ENCODE assay signal across 31 cellular contexts in genomic region chr4:76388160-76388908, GRCh38. TPM values are rescaled to one million over a fixed set of nuclear protein-coding genes. Genes with fewer than 3 reads are reported as not detected.
DNase-seq lines count a peak whose midpoint lies in the region; ATAC-seq and TF ChIP-seq lines count a peak whose summit lies in the region.
"Had no signal": no experiment of that assay in that cellular context is flagged by ENCODE, and none has a peak within 500 bp of the region (broad histone marks: within the 10 kb centered on the region; RNA-seq: fewer than 3 reads in every experiment).

No MANE protein-coding gene starts in this region.

- TF ChIP-seq CTCF in H9 (conservative IDR thresholded peaks at IDR 0.05) (no peak), foreskin keratinocyte (conservative IDR thresholded peaks at IDR 0.05) (no peak)

- no peak overlapping the region for H2BK15ac ChIP-seq in H9 (ENCODE audit: low read depth, low read length)

- H3K27me3 Mint-ChIP-seq in H9 (ENCODE audit: low read depth), result no peaks in the 10 kb centered on the region

- no peaks in the 10 kb centered on the region for H4K20me1 ChIP-seq in H9 (ENCODE audit: control insufficient read depth, insufficient read depth, insufficient read length)

- no peak overlapping the region for H3K4ac ChIP-seq in H9 (ENCODE audit: low read depth, low read length)
- peak overlapping the region; percentile 40 for H3K4ac ChIP-seq in trophoblast cell (ENCODE audit: low read depth, low read length)

- H2BK12ac ChIP-seq in H9 (ENCODE audit: insufficient read length, low read depth, low read length) (peak overlapping the region; percentile 51), trophoblast cell (ENCODE audit: low read length) (peak overlapping the region; percentile 72)

- no peak overlapping the region for H2BK120ac ChIP-seq in H9 (ENCODE audit: low read depth, low read length, poor library complexity, severe bottlenecking)
- H2BK120ac ChIP-seq in trophoblast cell (ENCODE audit: insufficient read depth, low read length, poor library complexity), result peak overlapping the region; percentile 98

- H2AK5ac ChIP-seq in H9 (ENCODE audit: insufficient read length, low read length) (no peak overlapping the region), trophoblast cell (ENCODE audit: low read length) (peak overlapping the region; percentile 32)

- H3K9me3 Mint-ChIP-seq in H9, result peaks cover 6 to 8% of the 10 kb centered on the region in 2 experiments; a peak in 4 of 5 replicates

- no peak overlapping the region for H3K18ac ChIP-seq in H9 (ENCODE audit: insufficient read length, low read depth, low read length)
- H3K18ac ChIP-seq in trophoblast cell (ENCODE audit: low read length), result peak overlapping the region; percentile 80

- H3K4me3 Mint-ChIP-seq in H9, result no peak overlapping the region
- H3K4me3 Mint-ChIP-seq: activated naive CD4-positive, alpha-beta T cell treated with anti-CD3 and anti-CD28 coated beads, Interleukin-2, amount 10 ng/mL, durations not matched to agents 7 days and 5 days; activated T-cell treated with anti-CD3 and anti-CD28 coated beads, Interleukin-2, amount 50 U/mL, for 72 hours; CD4-positive, CD25-positive, alpha-beta regulatory T cell; immature natural killer cell; stimulated activated memory B cell treated with anti-CD40 and anti-IgM and Interleukin-4, amounts not matched to agents 10 μg/mL and 1 μg/mL and 100 μg/mL, for 72 hours had no signal

- no peak for DNase-seq in H9
- DNase-seq in amniotic epithelial cell (ENCODE audit: low read depth), result peak; percentile 27
- DNase-seq in foreskin keratinocyte, result peak; percentile 96 to 98
- DNase-seq in trophoblast cell, result peak; percentile 61 to 75
- DNase-seq in NCI-H1436 treated with DMSO at 0.1 percent for 48 hours (lab: John Stamatoyannopoulos, UW), result no peak
- no peak for DNase-seq in activated T-cell treated with anti-CD3 and anti-CD28 coated beads for 4 hours
- DNase-seq in dedifferentiated amniotic fluid mesenchymal stem cell (ENCODE audit: extremely low spot score), result no peak
- DNase-seq in SW480 (ENCODE audit: low spot score), result no peak
- DNase-seq: activated CD8-positive, alpha-beta memory T cell treated with anti-CD3 and anti-CD28 coated beads for 24 hours; activated naive CD4-positive, alpha-beta T cell treated with anti-CD3 and anti-CD28 coated beads, Interleukin-2, amount 10 ng/mL, durations not matched to agents 7 days and 5 days; activated T-cell treated with anti-CD3 and anti-CD28 coated beads, Interleukin-2, amount 50 U/mL, for 72 hours; aorta; CD4-positive, CD25-positive, alpha-beta regulatory T cell; DMS153; effector memory CD4-positive, alpha-beta T cell; GM23248; heart right ventricle; immature natural killer cell; Karpas-422; lower lobe of right lung; NCI-H1092 treated with DMSO at 0.1 percent for 48 hours; NCI-H2081 treated with DMSO at 0.1 percent for 48 hours; NCI-H510A; NK-92 treated with Interleukin-12 subunit alpha and Interleukin-12 subunit beta, amount 100 ng/mL, for 24 hours; occipital lobe; sigmoid colon; T1000 had no signal

- H3K4me1 ChIP-seq in H9 (ENCODE audit: insufficient read depth, low read length) (peaks cover 3% of the 10 kb centered on the region; the same call in 1 of the 2 replicates), foreskin keratinocyte (peaks cover 16% of the 10 kb centered on the region), trophoblast cell (ENCODE audit: control insufficient read depth in 1 of 2, insufficient read depth in 2 of 2, low read length in 2 of 2) (peaks cover 3 to 6% of the 10 kb centered on the region in 2 experiments)
- H3K4me1 ChIP-seq: heart right ventricle, lower lobe of right lung, sigmoid colon had no signal

- no peaks in the 10 kb centered on the region for H3K79me2 ChIP-seq in H9 (ENCODE audit: insufficient read depth, low read length)
- no peaks in the 10 kb centered on the region for H3K79me2 ChIP-seq in trophoblast cell (ENCODE audit: control insufficient read depth, insufficient read depth, low read length, poor library complexity)

- H3K4me3 ChIP-seq in trophoblast cell (ENCODE audit: low read depth, low read length), result no peak overlapping the region
- H3K4me3 ChIP-seq: GM23248, heart right ventricle, lower lobe of right lung, sigmoid colon, thoracic aorta had no signal

- no peak overlapping the region for H4K5ac ChIP-seq in H9 (ENCODE audit: insufficient read length, low read depth, low read length)

- H4K8ac ChIP-seq in H9 (replicated peaks; ENCODE audit: insufficient read length, low read depth, low read length), result no peak overlapping the region
- peak overlapping the region; percentile 76 for H4K8ac ChIP-seq in trophoblast cell (ENCODE audit: low read depth, low read length)

- H3K79me1 ChIP-seq in H9 (ENCODE audit: insufficient read depth, low read depth, low read length, poor library complexity, severe bottlenecking) (no peaks in the 10 kb centered on the region), trophoblast cell (ENCODE audit: low read length) (peaks cover 12% of the 10 kb centered on the region)

- H3K14ac ChIP-seq in H9 (ENCODE audit: insufficient read depth, low read length) (no peak overlapping the region), trophoblast cell (ENCODE audit: low read length) (peak overlapping the region; percentile 91)

- H3K27me3 ChIP-seq in H9 (ENCODE audit: insufficient read depth, low read length), result no peaks in the 10 kb centered on the region
- H3K27me3 ChIP-seq in foreskin keratinocyte, result peaks cover 21% of the 10 kb centered on the region
- H3K27me3 ChIP-seq in trophoblast cell (ENCODE audit: insufficient read depth, low read length), result no peaks in the 10 kb centered on the region
- H3K27me3 ChIP-seq: heart right ventricle, sigmoid colon had no signal

- no peak overlapping the region for H3T11ph ChIP-seq in H9 (ENCODE audit: low read length)

- H3K27ac ChIP-seq in H9 (ENCODE audit: insufficient read length, low read depth, low read length), result no peak overlapping the region
- H3K27ac ChIP-seq in foreskin keratinocyte, result no peak overlapping the region
- H3K27ac ChIP-seq in trophoblast cell (ENCODE audit: low read depth, low read length), result peak overlapping the region; percentile 73
- H3K27ac ChIP-seq: GM23248, heart right ventricle, lower lobe of right lung, sigmoid colon, thoracic aorta had no signal

- H2BK5ac ChIP-seq in H9 (ENCODE audit: insufficient read length, low read length), result no peak overlapping the region
- H2BK5ac ChIP-seq in trophoblast cell (ENCODE audit: low read depth, low read length, poor library complexity), result peak overlapping the region; percentile 89

- H3K9ac ChIP-seq in H9 (ENCODE audit: extremely low read depth, insufficient read length, low read length), result no peak overlapping the region
- no peak overlapping the region for H3K9ac ChIP-seq in trophoblast cell (ENCODE audit: low read length)
- H3K9ac ChIP-seq: GM23248 had no signal

- H2AFZ ChIP-seq in H9 (ENCODE audit: low read length) (no peak overlapping the region), trophoblast cell (ENCODE audit: insufficient read depth, low read length, poor library complexity) (peak overlapping the region; percentile 12)
- H2AFZ ChIP-seq: GM23248 had no signal

- WGBS in H9 (ENCODE audit: extremely low coverage, insufficient read length, low lambda C conversion rate), result no CpG with 5 or more reads among the region's 3 CpGs
- no CpG with 5 or more reads among the region's 3 CpGs for WGBS in trophoblast cell (ENCODE audit: extremely low coverage, insufficient coverage, insufficient read length)

- peaks cover 25 to 32% of the 10 kb centered on the region in 2 experiments for H3K4me1 Mint-ChIP-seq in H9
- H3K4me1 Mint-ChIP-seq: activated naive CD4-positive, alpha-beta T cell treated with anti-CD3 and anti-CD28 coated beads, Interleukin-2, amount 10 ng/mL, durations not matched to agents 7 days and 5 days; immature natural killer cell; stimulated activated memory B cell treated with anti-CD40 and anti-IgM and Interleukin-4, amounts not matched to agents 10 μg/mL and 1 μg/mL and 100 μg/mL, for 72 hours had no signal

- peak overlapping the region; percentile 23 for H4K12ac ChIP-seq in trophoblast cell (ENCODE audit: low read depth, low read length)

- H3K9me3 ChIP-seq in H9 (ENCODE audit: control insufficient read depth, low read depth, low read length) (no peaks in the 10 kb centered on the region), trophoblast cell (ENCODE audit: insufficient read depth, low read depth, low read length) (no peaks in the 10 kb centered on the region)
- H3K9me3 ChIP-seq: lower lobe of right lung, thoracic aorta had no signal

- no peaks in the 10 kb centered on the region for H3K36me3 ChIP-seq in trophoblast cell (ENCODE audit: control insufficient read depth in 1 of 2, insufficient read depth in 2 of 2, low read length in 2 of 2)
- H3K36me3 ChIP-seq: heart right ventricle, lower lobe of right lung, sigmoid colon, thoracic aorta had no signal

- no peak overlapping the region for H3K27ac Mint-ChIP-seq in H9
- H3K27ac Mint-ChIP-seq: activated naive CD4-positive, alpha-beta T cell treated with anti-CD3 and anti-CD28 coated beads, Interleukin-2, amount 10 ng/mL, durations not matched to agents 7 days and 5 days; activated T-cell treated with anti-CD3 and anti-CD28 coated beads, Interleukin-2, amount 50 U/mL, for 72 hours; CD4-positive, CD25-positive, alpha-beta regulatory T cell; immature natural killer cell; stimulated activated memory B cell treated with anti-CD40 and anti-IgM and Interleukin-4, amounts not matched to agents 10 μg/mL and 1 μg/mL and 100 μg/mL, for 72 hours had no signal

- ATAC-seq in foreskin keratinocyte, result peak; percentile 95
- ATAC-seq: activated T-cell treated with anti-CD3 and anti-CD28 coated beads, Interleukin-2, amount 50 U/mL, for 72 hours; heart right ventricle; lower lobe of right lung; Panc1; stimulated activated memory B cell treated with anti-CD40 and anti-IgM and Interleukin-4, amounts not matched to agents 10 μg/mL and 1 μg/mL and 100 μg/mL, for 72 hours had no signal

- no peak overlapping the region for H3K4me2 ChIP-seq in H9 (ENCODE audit: insufficient read depth, insufficient read length, low read length)
- H3K4me2 ChIP-seq in trophoblast cell (ENCODE audit: low read length), result no peak overlapping the region

- no peak overlapping the region for H3K56ac ChIP-seq in H9 (ENCODE audit: insufficient read length, low read depth, low read length)

- H4K91ac ChIP-seq in H9 (ENCODE audit: insufficient read length, low read depth, low read length), result no peak overlapping the region
- H4K91ac ChIP-seq in trophoblast cell (ENCODE audit: low read depth, low read length), result peak overlapping the region; percentile 96

- no peak overlapping the region for H3K23ac ChIP-seq in H9 (ENCODE audit: insufficient read length, low read depth, low read length)
- H3K23ac ChIP-seq in trophoblast cell (ENCODE audit: low read length), result no peak overlapping the region

- no peak overlapping the region for H2BK20ac ChIP-seq in H9 (ENCODE audit: low read depth, low read length, poor library complexity, severe bottlenecking)

- H3K36me3 Mint-ChIP-seq in H9 (ENCODE audit: insufficient read depth in 1 of 3, low read depth in 3 of 3), result peaks cover 4 to 13% (median 4%) of the 10 kb centered on the region in 3 experiments; a peak in 4 of 7 replicates
- H3K36me3 Mint-ChIP-seq: activated naive CD4-positive, alpha-beta T cell treated with anti-CD3 and anti-CD28 coated beads, Interleukin-2, amount 10 ng/mL, durations not matched to agents 7 days and 5 days; CD4-positive, CD25-positive, alpha-beta regulatory T cell; stimulated activated memory B cell treated with anti-CD40 and anti-IgM and Interleukin-4, amounts not matched to agents 10 μg/mL and 1 μg/mL and 100 μg/mL, for 72 hours had no signal

- no peaks in the 10 kb centered on the region for H3K23me2 ChIP-seq in H9 (ENCODE audit: insufficient read length, low read depth, low read length, poor library complexity, severe bottlenecking)

RNA-seq across cellular contexts. Expression of gene CCDC158, which starts 32.6 kb away (rescaled TPM):
- 0.09 TPM in 1 of 2 replicates, not detected in the other for total RNA-seq in H9 (2021)
- not detected in 2 replicates for total RNA-seq in foreskin keratinocyte
- not detected in 2 replicates for polyA plus RNA-seq in foreskin keratinocyte
- not detected in 2 replicates for polyA plus RNA-seq in trophoblast cell (2013)
- total RNA-seq: activated T-cell treated with anti-CD3 and anti-CD28 coated beads, Interleukin-2, amount 50 U/mL, for 72 hours; CD4-positive, CD25-positive, alpha-beta regulatory T cell; chondrocyte; GM23248 had no signal
- polyA plus RNA-seq: CD4-positive, CD25-positive, alpha-beta regulatory T cell; immature natural killer cell had no signal

RNA-seq across cellular contexts. Expression of gene SHROOM3, which starts 46.7 kb away (rescaled TPM):
- 27.0 and 27.6 TPM in 2 replicates for total RNA-seq in H9 (2021)
- 18.3 and 22.8 TPM in 2 replicates for total RNA-seq in foreskin keratinocyte
- 3.0 and 3.1 TPM in 2 replicates for polyA plus RNA-seq in foreskin keratinocyte
- polyA plus RNA-seq in trophoblast cell (2013), result 27.1 and 28.2 TPM in 2 replicates
- total RNA-seq: CD4-positive, CD25-positive, alpha-beta regulatory T cell had no signal
- polyA plus RNA-seq: CD4-positive, CD25-positive, alpha-beta regulatory T cell; immature natural killer cell had no signal

Comparison
In these comparisons a context has a peak if more than half of its experiments do, and no peak if none do; other contexts are left out.
1. DNase-seq: peak in amniotic epithelial cell (single experiment), foreskin keratinocyte (2 of 2) and trophoblast cell (2 of 2); none in H9 (single experiment), NCI-H1436 treated with DMSO at 0.1 percent for 48 hours (single experiment), activated T-cell treated with anti-CD3 and anti-CD28 coated beads for 4 hours (single experiment), dedifferentiated amniotic fluid mesenchymal stem cell (single experiment) and SW480 (single experiment).